ENCODE assay signal across 24 cellular contexts in the genomic region with DNA sequence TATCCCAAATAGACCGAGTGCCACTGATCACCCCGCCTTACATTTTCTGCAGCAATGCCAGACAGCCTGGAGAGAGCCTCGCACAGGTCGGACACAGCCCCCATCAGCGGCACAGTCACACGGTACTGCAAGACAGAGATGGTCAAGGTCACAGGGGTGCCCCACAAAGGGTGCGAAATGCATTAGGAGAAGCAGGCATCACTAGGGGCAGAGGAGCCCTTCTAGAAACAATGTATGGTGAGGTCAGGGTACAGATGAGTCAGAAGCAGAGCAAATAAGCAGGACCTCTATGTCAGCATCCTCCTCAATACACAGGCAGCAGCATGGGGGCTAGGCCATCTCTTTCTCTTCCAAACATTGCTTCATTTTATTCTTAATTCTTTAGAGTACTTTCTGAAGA.
"Had no signal": no experiment of that assay in that cellular context is flagged by ENCODE, and none has a peak within 500 bp of the region (broad histone marks: within the 10 kb centered on the region; RNA-seq: fewer than 3 reads in every experiment).

No MANE protein-coding gene starts in this region.

- H3K4me1 Mint-ChIP-seq: activated T-helper 17 cell treated with anti-CD3 and anti-CD28 coated beads, Interleukin-2, amount 50 U/mL, for 72 hours; memory B cell; nephron progenitor cell had no signal

- H3K9me3 ChIP-seq: breast epithelium, heart left ventricle, mucosa of descending colon, pancreas, tibial nerve had no signal

- ATAC-seq: activated CD4-positive, CD25-positive, alpha-beta regulatory T cell treated with anti-CD3 and anti-CD28 coated beads, Interleukin-2, amount 50 U/mL, for 24 hours; activated CD8-positive, alpha-beta memory T cell treated with anti-CD3 and anti-CD28 coated beads, Interleukin-2, amount 10 ng/mL, durations not matched to agents 7 days and 5 days; activated CD8-positive, alpha-beta T cell treated with anti-CD3 and anti-CD28 coated beads for 36 hours; activated T-helper 17 cell treated with anti-CD3 and anti-CD28 coated beads, Interleukin-2, amount 50 U/mL, for 72 hours; effector memory CD8-positive, alpha-beta T cell; heart left ventricle; mucosa of descending colon; pancreas; right cardiac atrium; stimulated activated naive B cell treated with anti-CD40 and anti-IgM and Interleukin-4, amounts not matched to agents 10 μg/mL and 1 μg/mL and 100 μg/mL, for 72 hours had no signal

- H3K4me1 ChIP-seq: breast epithelium had no signal

- H3K4me3 Mint-ChIP-seq: activated CD4-positive, alpha-beta T cell treated with anti-CD3 and anti-CD28 coated beads, Interleukin-2, amount 10 ng/mL, durations not matched to agents 7 days and 5 days; activated CD8-positive, alpha-beta memory T cell treated with anti-CD3 and anti-CD28 coated beads, Interleukin-2, amount 10 ng/mL, durations not matched to agents 7 days and 5 days; activated CD8-positive, alpha-beta T cell treated with anti-CD3 and anti-CD28 coated beads for 36 hours; activated naive CD8-positive, alpha-beta T cell; activated T-helper 17 cell treated with anti-CD3 and anti-CD28 coated beads, Interleukin-2, amount 50 U/mL, for 72 hours; central memory CD8-positive, alpha-beta T cell; effector memory CD8-positive, alpha-beta T cell; memory B cell; nephron progenitor cell; stimulated activated naive B cell treated with anti-CD40 and anti-IgM and Interleukin-4, amounts not matched to agents 10 μg/mL and 1 μg/mL and 100 μg/mL, for 72 hours had no signal

- H3K9me3 Mint-ChIP-seq: activated CD4-positive, alpha-beta T cell treated with anti-CD3 and anti-CD28 coated beads, Interleukin-2, amount 10 ng/mL, durations not matched to agents 7 days and 5 days; activated CD8-positive, alpha-beta T cell treated with anti-CD3 and anti-CD28 coated beads for 36 hours; activated T-helper 17 cell treated with anti-CD3 and anti-CD28 coated beads, Interleukin-2, amount 50 U/mL, for 72 hours; central memory CD8-positive, alpha-beta T cell; effector memory CD8-positive, alpha-beta T cell; memory B cell; nephron progenitor cell; stimulated activated naive B cell treated with anti-CD40 and anti-IgM and Interleukin-4, amounts not matched to agents 10 μg/mL and 1 μg/mL and 100 μg/mL, for 72 hours had no signal

- DNase-seq: activated CD4-positive, alpha-beta T cell treated with anti-CD3 and anti-CD28 coated beads, Interleukin-2, amount 10 ng/mL, durations not matched to agents 7 days and 5 days; activated CD8-positive, alpha-beta memory T cell treated with anti-CD3 and anti-CD28 coated beads, Interleukin-2, amount 10 ng/mL, durations not matched to agents 7 days and 5 days; activated CD8-positive, alpha-beta T cell treated with anti-CD3 and anti-CD28 coated beads for 36 hours; activated T-cell treated with anti-CD3 and anti-CD28 coated beads for 4 hours; amniotic stem cell; dorsolateral prefrontal cortex; effector memory CD8-positive, alpha-beta T cell; heart left ventricle; mucosa of descending colon; nephron progenitor cell; pancreas; stimulated activated CD4-positive, alpha-beta T cell treated with anti-CD3 and anti-CD28 coated beads, Interleukin-1b, Interleukin-23, amount 100 ng/mL, for 48 hours; stimulated activated naive B cell treated with anti-CD40 and anti-IgM and Interleukin-4, amounts not matched to agents 10 μg/mL and 1 μg/mL and 100 μg/mL, for 72 hours; SW 1271 had no signal

- H3K4me3 ChIP-seq: breast epithelium, dorsolateral prefrontal cortex, heart left ventricle, mucosa of descending colon, pancreas, tibial nerve had no signal

- FAIRE-seq: colon, islet of Langerhans, pancreas had no signal

- H3K27ac Mint-ChIP-seq: activated CD4-positive, alpha-beta T cell treated with anti-CD3 and anti-CD28 coated beads, Interleukin-2, amount 10 ng/mL, durations not matched to agents 7 days and 5 days; activated CD8-positive, alpha-beta memory T cell treated with anti-CD3 and anti-CD28 coated beads, Interleukin-2, amount 10 ng/mL, durations not matched to agents 7 days and 5 days; activated naive CD8-positive, alpha-beta T cell; memory B cell; nephron progenitor cell had no signal

- H3K27ac ChIP-seq: breast epithelium, pancreas, tibial nerve had no signal

- H3K27me3 ChIP-seq: breast epithelium, dorsolateral prefrontal cortex, heart left ventricle, pancreas, tibial nerve had no signal

- H3K27me3 Mint-ChIP-seq: activated CD4-positive, alpha-beta T cell treated with anti-CD3 and anti-CD28 coated beads, Interleukin-2, amount 10 ng/mL, durations not matched to agents 7 days and 5 days; activated CD8-positive, alpha-beta memory T cell treated with anti-CD3 and anti-CD28 coated beads, Interleukin-2, amount 10 ng/mL, durations not matched to agents 7 days and 5 days; activated CD8-positive, alpha-beta T cell treated with anti-CD3 and anti-CD28 coated beads for 36 hours; activated naive CD8-positive, alpha-beta T cell; activated T-helper 17 cell treated with anti-CD3 and anti-CD28 coated beads, Interleukin-2, amount 50 U/mL, for 72 hours; central memory CD8-positive, alpha-beta T cell; effector memory CD8-positive, alpha-beta T cell; memory B cell; stimulated activated naive B cell treated with anti-CD40 and anti-IgM and Interleukin-4, amounts not matched to agents 10 μg/mL and 1 μg/mL and 100 μg/mL, for 72 hours had no signal
